24 cellular contexts compared by ENCODE assay signal in the genomic region with DNA sequence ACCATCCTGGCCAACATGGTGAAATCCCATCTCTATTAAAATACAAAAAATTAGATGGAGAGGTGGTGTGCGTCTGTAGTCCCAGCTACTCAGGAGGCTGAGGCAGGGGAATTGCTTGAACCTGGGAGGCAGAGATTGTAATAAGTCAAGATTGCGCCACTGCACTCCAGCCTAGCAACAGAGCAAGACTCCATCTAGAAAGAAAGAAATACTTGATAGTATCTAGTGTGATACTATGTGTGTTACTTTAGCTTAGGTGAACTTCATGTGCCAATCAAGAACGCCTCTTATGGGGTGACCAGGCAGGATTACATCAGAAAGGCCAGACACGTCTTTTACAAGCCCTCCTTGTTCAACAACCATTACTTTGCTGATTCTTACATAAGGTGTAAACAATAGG.
DNase-seq lines count a peak whose midpoint lies in the region; ATAC-seq and TF ChIP-seq lines count a peak whose summit lies in the region.
"Had no signal": no experiment of that assay in that cellular context is flagged by ENCODE, and none has a peak within 500 bp of the region (broad histone marks: within the 10 kb centered on the region; RNA-seq: fewer than 3 reads in every experiment).

No MANE protein-coding gene starts in this region.

- TF ChIP-seq POLR2A in IMR-90 (IDR thresholded peaks at IDR 0.05; ENCODE audit: low read depth, low read length), result no peak

- H3K79me2 ChIP-seq in trophoblast cell (ENCODE audit: control insufficient read depth, insufficient read depth, low read length, poor library complexity), result no peaks in the 10 kb centered on the region
- no peaks in the 10 kb centered on the region for H3K79me2 ChIP-seq in PC-9 (ENCODE audit: low read depth)

- H3K79me1 ChIP-seq in IMR-90 (ENCODE audit: low read depth in 1 of 2, low read length in 2 of 2), result no peaks in the 10 kb centered on the region
- H3K79me1 ChIP-seq in trophoblast cell (ENCODE audit: low read length), result peaks cover 7% of the 10 kb centered on the region

- peak overlapping the region; percentile 80; the same call in 1 of the 2 replicates for H2BK20ac ChIP-seq in IMR-90 (ENCODE audit: low read depth, low read length)

- in situ Hi-C loops in IMR-90 (cut with MboI; ENCODE audit: low sequenced_read_pairs), result no loop called here

- H3K4me3 ChIP-seq in IMR-90 (ENCODE audit: insufficient read depth, low read depth, low read length) (no peak overlapping the region), trophoblast cell (ENCODE audit: low read depth, low read length) (no peak overlapping the region), PC-9 (no peak overlapping the region)
- H3K4me3 ChIP-seq: BLaER1, GM12878 had no signal

- dilution Hi-C loops in IMR-90 (cut with HindIII; ENCODE audit: low sequenced_read_pairs, unreplicated experiment), result no loop called here

- TF ChIP-seq RAD21 in IMR-90 (IDR thresholded peaks at IDR 0.05; ENCODE audit: low read length), result no peak

- H3K23ac ChIP-seq in IMR-90 (ENCODE audit: low read depth, low read length) (no peak overlapping the region), trophoblast cell (ENCODE audit: low read length) (no peak overlapping the region)

- POLR2A ChIA-PET in IMR-90 (lab: Charles Lee; ENCODE audit: unreplicated experiment), result no interaction called here
- POLR2A ChIA-PET in PC-9 (lab: Charles Lee; ENCODE audit: unreplicated experiment), result no interaction called here

- no peaks in the 10 kb centered on the region for H3K9me2 ChIP-seq in PC-9 (ENCODE audit: insufficient read depth)

- intact Hi-C loops in IMR-90 (cut with micrococcal nuclease), result no loop called here
- intact Hi-C loops in activated naive CD4-positive, alpha-beta T cell treated with anti-CD3 and anti-CD28 coated beads for 36 hours (cut with micrococcal nuclease), result no loop called here
- intact Hi-C loops in PC-9 (cut with micrococcal nuclease; ENCODE audit: unreplicated experiment), result no loop called here

- no peaks in the 10 kb centered on the region for H3K27me3 Mint-ChIP-seq in activated naive CD4-positive, alpha-beta T cell treated with anti-CD3 and anti-CD28 coated beads for 36 hours (ENCODE audit: low read depth)

- H3K4me1 ChIP-seq in IMR-90 (ENCODE audit: control insufficient read depth, insufficient read depth, low read length), result peaks cover 11% of the 10 kb centered on the region
- H3K4me1 ChIP-seq in trophoblast cell (ENCODE audit: control insufficient read depth in 1 of 2, insufficient read depth in 2 of 2, low read length in 2 of 2), result peaks cover 2 to 7% of the 10 kb centered on the region in 2 experiments
- peaks cover 3% of the 10 kb centered on the region for H3K4me1 ChIP-seq in PC-9 (replicated peaks; ENCODE audit: insufficient read depth)
- H3K4me1 ChIP-seq: BE2C, BLaER1 had no signal

- H3K4me2 ChIP-seq in IMR-90 (ENCODE audit: low read depth, low read length) (no peak overlapping the region), trophoblast cell (ENCODE audit: low read length) (no peak overlapping the region), PC-9 (no peak overlapping the region)
- H3K4me2 ChIP-seq: BLaER1 had no signal

- H4K5ac ChIP-seq in IMR-90 (ENCODE audit: low read depth, low read length), result no peak overlapping the region

- CTCF ChIA-PET in IMR-90 (lab: Yijun Ruan, JAX), result interaction anchor here (0.6 to 1.5 kb wide), 2 partner anchors 41 to 588 kb away, joined by 3 to 7 read pairs; no protein-coding TSS in a partner anchor
- CTCF ChIA-PET in activated naive CD4-positive, alpha-beta T cell treated with anti-CD3 and anti-CD28 coated beads for 36 hours (lab: Charles Lee), result no interaction called here
- CTCF ChIA-PET in PC-9 (lab: Charles Lee), result no interaction called here

- H3K27ac Mint-ChIP-seq in activated naive CD4-positive, alpha-beta T cell treated with anti-CD3 and anti-CD28 coated beads for 36 hours, result no peak overlapping the region
- H3K27ac Mint-ChIP-seq: CD14-positive monocyte; CD4-positive, alpha-beta memory T cell; CD4-positive, CD25-positive, alpha-beta regulatory T cell had no signal

- H2BK120ac ChIP-seq in IMR-90 (ENCODE audit: low read depth, low read length), result peak overlapping the region; percentile 45
- no peak overlapping the region for H2BK120ac ChIP-seq in trophoblast cell (ENCODE audit: insufficient read depth, low read length, poor library complexity)

- peaks cover 2% of the 10 kb centered on the region for H3K9me3 Mint-ChIP-seq in activated naive CD4-positive, alpha-beta T cell treated with anti-CD3 and anti-CD28 coated beads for 36 hours
- H3K9me3 Mint-ChIP-seq: CD8-positive, alpha-beta memory T cell had no signal

- H2AFZ ChIP-seq in IMR-90 (replicated peaks; ENCODE audit: low read length, poor library complexity) (no peak overlapping the region), trophoblast cell (ENCODE audit: insufficient read depth, low read length, poor library complexity) (no peak overlapping the region), PC-9 (no peak overlapping the region)

- no peak overlapping the region for H2AK9ac ChIP-seq in IMR-90 (replicated peaks; ENCODE audit: low read depth, low read length, poor library complexity)

- peak overlapping the region; percentile 27 for H2BK5ac ChIP-seq in IMR-90 (ENCODE audit: low read depth, low read length, poor library complexity, severe bottlenecking)
- no peak overlapping the region for H2BK5ac ChIP-seq in trophoblast cell (ENCODE audit: low read depth, low read length, poor library complexity)

- H3K4me1 Mint-ChIP-seq in activated naive CD4-positive, alpha-beta T cell treated with anti-CD3 and anti-CD28 coated beads for 36 hours (ENCODE audit: low read depth), result no peaks in the 10 kb centered on the region
- H3K4me1 Mint-ChIP-seq: CD4-positive, alpha-beta memory T cell; CD4-positive, CD25-positive, alpha-beta regulatory T cell; CD8-positive, alpha-beta memory T cell had no signal

- peak overlapping the region; percentile 90; the same call in 1 of the 2 replicates for H2AK5ac ChIP-seq in IMR-90 (ENCODE audit: low read depth, low read length)
- H2AK5ac ChIP-seq in trophoblast cell (ENCODE audit: low read length), result no peak overlapping the region

- peak overlapping the region; percentile 29; the same call in 1 of the 2 replicates for H3K27ac ChIP-seq in IMR-90 (ENCODE audit: insufficient read depth, low read length)
- no peak overlapping the region for H3K27ac ChIP-seq in trophoblast cell (ENCODE audit: low read depth, low read length)
- no peak overlapping the region for H3K27ac ChIP-seq in PC-9
- H3K27ac ChIP-seq: BLaER1 had no signal

- H3K4ac ChIP-seq in IMR-90 (ENCODE audit: low read depth, low read length) (peak overlapping the region; percentile 39; the same call in 1 of the 2 replicates), trophoblast cell (ENCODE audit: low read depth, low read length) (no peak overlapping the region)

- H4K8ac ChIP-seq in IMR-90 (ENCODE audit: low read depth in 2 of 2, low read length in 2 of 2), result peak overlapping the region in 1 of 2 experiments; percentile 11; a peak in 1 of 4 replicates
- no peak overlapping the region for H4K8ac ChIP-seq in trophoblast cell (ENCODE audit: low read depth, low read length)

- no peak for DNase-seq in IMR-90
- DNase-seq in amniotic epithelial cell (ENCODE audit: low read depth), result peak; percentile 42
- peak; percentile 64 to 77 for DNase-seq in trophoblast cell
- no peak for DNase-seq in activated naive CD4-positive, alpha-beta T cell treated with anti-CD3 and anti-CD28 coated beads for 36 hours
- DNase-seq in PC-9, result no peak
- DNase-seq: 8988T; ACHN; BE2C; C1 segment of cervical spinal cord; CD4-positive, alpha-beta memory T cell; CD4-positive, CD25-positive, alpha-beta regulatory T cell; CD8-positive, alpha-beta memory T cell; COR-L47; DMS 273 treated with DMSO at 0.1 percent for 48 hours; DMS153; DMS53; DMS79; DND-41; EL; GDM1 had no signal

- H3K36me3 ChIP-seq in IMR-90 (ENCODE audit: control insufficient read depth, insufficient read depth, low read length) (no peaks in the 10 kb centered on the region), trophoblast cell (ENCODE audit: control insufficient read depth in 1 of 2, insufficient read depth in 2 of 2, low read length in 2 of 2) (no peaks in the 10 kb centered on the region), PC-9 (ENCODE audit: low read depth) (no peaks in the 10 kb centered on the region)
- H3K36me3 ChIP-seq: BE2C, BLaER1 had no signal

- H4K91ac ChIP-seq in IMR-90 (ENCODE audit: insufficient read depth, low read depth, low read length) (peak overlapping the region; percentile 2; the same call in 1 of the 2 replicates), trophoblast cell (ENCODE audit: low read depth, low read length) (no peak overlapping the region)

- H2BK15ac ChIP-seq in IMR-90 (ENCODE audit: low read depth, low read length), result peak overlapping the region; percentile 63; the same call in 1 of the 3 replicates

- no peak overlapping the region for H2BK12ac ChIP-seq in trophoblast cell (ENCODE audit: low read length)

- H3K14ac ChIP-seq in IMR-90 (replicated peaks; ENCODE audit: low read depth, low read length) (peak overlapping the region; percentile 25; the same call in 1 of the 2 replicates), trophoblast cell (ENCODE audit: low read length) (no peak overlapping the region)

- no peaks in the 10 kb centered on the region for H3F3A ChIP-seq in PC-9 (ENCODE audit: insufficient read depth, low read depth)

- H3K4me3 Mint-ChIP-seq in activated naive CD4-positive, alpha-beta T cell treated with anti-CD3 and anti-CD28 coated beads for 36 hours, result no peak overlapping the region
- H3K4me3 Mint-ChIP-seq: CD14-positive monocyte; CD4-positive, alpha-beta memory T cell; CD4-positive, CD25-positive, alpha-beta regulatory T cell; CD8-positive, alpha-beta memory T cell had no signal

- no peak overlapping the region for H3K9ac ChIP-seq in IMR-90 (ENCODE audit: low read depth, low read length)
- no peak overlapping the region for H3K9ac ChIP-seq in trophoblast cell (ENCODE audit: low read length)
- H3K9ac ChIP-seq: BLaER1 had no signal

- no peak for TF ChIP-seq CTCF in IMR-90 (conservative IDR thresholded peaks at IDR 0.05; ENCODE audit: low read depth, low read length)
- no peak for TF ChIP-seq CTCF in PC-9 (conservative IDR thresholded peaks at IDR 0.05)

- H4K12ac ChIP-seq in trophoblast cell (ENCODE audit: low read depth, low read length), result no peak overlapping the region

- H3K36me3 Mint-ChIP-seq in activated naive CD4-positive, alpha-beta T cell treated with anti-CD3 and anti-CD28 coated beads for 36 hours (ENCODE audit: low read depth), result no peaks in the 10 kb centered on the region
- H3K36me3 Mint-ChIP-seq: CD14-positive monocyte; CD4-positive, alpha-beta memory T cell; CD4-positive, CD25-positive, alpha-beta regulatory T cell; CD8-positive, alpha-beta memory T cell had no signal

- WGBS in IMR-90 (ENCODE audit: extremely low coverage in 2 of 2, insufficient read length in 1 of 2), 2 experiments, result no CpG with 5 or more reads among the region's 4 CpGs
- no CpG with 5 or more reads among the region's 4 CpGs for WGBS in trophoblast cell (ENCODE audit: extremely low coverage, insufficient coverage, insufficient read length)

- no peak overlapping the region for H3K56ac ChIP-seq in IMR-90 (ENCODE audit: extremely low read depth, insufficient read depth, low read length)

- BruUV-seq in IMR-90 (replicated peaks; lab: Mats Ljungman, UMichigan), result no TSS peak
- BruUV-seq in PC-9 (replicated peaks; lab: Mats Ljungman, UMichigan), result no TSS peak

- no peaks in the 10 kb centered on the region for H3K9me1 ChIP-seq in IMR-90 (ENCODE audit: insufficient read depth, low read length)

- H3K18ac ChIP-seq in IMR-90 (ENCODE audit: low read depth, low read length) (peak overlapping the region; percentile 32; the same call in 1 of the 2 replicates), trophoblast cell (ENCODE audit: low read length) (no peak overlapping the region)

- H3K27me3 ChIP-seq in IMR-90 (ENCODE audit: control insufficient read depth, insufficient read depth, low read length) (no peaks in the 10 kb centered on the region), trophoblast cell (ENCODE audit: insufficient read depth, low read length) (no peaks in the 10 kb centered on the region), PC-9 (ENCODE audit: insufficient read depth, low read depth) (no peaks in the 10 kb centered on the region)
- H3K27me3 ChIP-seq: BE2C, BLaER1 had no signal

- H3K9me3 ChIP-seq in IMR-90 (ENCODE audit: control insufficient read depth, insufficient read depth, low read length), result no peaks in the 10 kb centered on the region
- peaks cover 4% of the 10 kb centered on the region for H3K9me3 ChIP-seq in trophoblast cell (ENCODE audit: insufficient read depth, low read depth, low read length)
- no peaks in the 10 kb centered on the region for H3K9me3 ChIP-seq in PC-9 (ENCODE audit: insufficient read depth, low read depth)
- H3K9me3 ChIP-seq: BE2C had no signal

- ATAC-seq in IMR-90 (ENCODE audit: low read depth) (no peak), GM21526 (IDR thresholded peaks at IDR 0.05; ENCODE audit: low FRiP score, unreplicated experiment) (no peak)
- ATAC-seq: GM12878 had no signal

- H4K20me1 ChIP-seq in IMR-90 (ENCODE audit: insufficient read depth, low read length), result no peaks in the 10 kb centered on the region
- H4K20me1 ChIP-seq in PC-9 (ENCODE audit: insufficient read depth), result no peaks in the 10 kb centered on the region
- H4K20me1 ChIP-seq: BLaER1 had no signal

Comparison
In these comparisons a context has a peak if more than half of its experiments do, and no peak if none do; other contexts are left out.
1. DNase-seq: peak in amniotic epithelial cell (single experiment) and trophoblast cell (2 of 2); none in IMR-90 (single experiment), activated naive CD4-positive, alpha-beta T cell treated with anti-CD3 and anti-CD28 coated beads for 36 hours (single experiment) and PC-9 (0 of 2).